ENCODE assay signal across 15 cellular contexts in genomic region chr3:31622636-31623288, GRCh38.
DNase-seq lines count a peak whose midpoint lies in the region; ATAC-seq, FAIRE-seq and TF ChIP-seq lines count a peak whose summit lies in the region.
"Had no signal": no experiment of that assay in that cellular context is flagged by ENCODE, and none has a peak within 500 bp of the region (broad histone marks: within the 10 kb centered on the region; RNA-seq: fewer than 3 reads in every experiment).

No MANE protein-coding gene starts in this region.

- no peaks in the 10 kb centered on the region for H3K9me2 ChIP-seq in MM.1S (replicated peaks; ENCODE audit: insufficient read depth, low read length)

- TF ChIP-seq CTCF in MM.1S (IDR thresholded peaks at IDR 0.05; ENCODE audit: low read length) (no peak), GM13977 (IDR thresholded peaks at IDR 0.05; ENCODE audit: extremely low read depth, insufficient read depth, missing control alignments) (no peak)

- peak overlapping the region; percentile 2; the same call in 1 of the 2 replicates for H3K4me2 ChIP-seq in MM.1S (ENCODE audit: low read depth, low read length)
- H3K4me2 ChIP-seq: BLaER1 treated with 17β-estradiol and CSF1 and Interleukin-3, amounts not matched to agents 10 nM and 100 nM had no signal

- no peaks in the 10 kb centered on the region for H3K9me3 ChIP-seq in MM.1S (replicated peaks; ENCODE audit: insufficient read depth, low read length)
- H3K9me3 ChIP-seq in small intestine (ENCODE audit: control insufficient read depth, low read depth), result no peaks in the 10 kb centered on the region
- H3K9me3 ChIP-seq: BLaER1 treated with 17β-estradiol and CSF1 and Interleukin-3, amounts not matched to agents 10 nM and 100 nM had no signal

- peaks cover 13% of the 10 kb centered on the region for H3K79me2 ChIP-seq in MM.1S (ENCODE audit: low read length)
- H3K79me2 ChIP-seq: parathyroid adenoma had no signal

- peaks cover 43% of the 10 kb centered on the region for H3K4me1 ChIP-seq in MM.1S (ENCODE audit: low read length)
- no peaks in the 10 kb centered on the region for H3K4me1 ChIP-seq in small intestine (ENCODE audit: control insufficient read depth in 2 of 2, insufficient read depth in 1 of 2, low read depth in 1 of 2, low read length in 1 of 2)
- H3K4me1 ChIP-seq: parathyroid adenoma had no signal

- 78 to 92% (median 88%) methylated on average over 4 of the region's 4 CpGs for WGBS in small intestine, 3 donors

- ATAC-seq in GM18508 (IDR thresholded peaks at IDR 0.05; ENCODE audit: insufficient read depth, unreplicated experiment) (peak; percentile 69), GM19467 (IDR thresholded peaks at IDR 0.05; ENCODE audit: unreplicated experiment) (peak; percentile 64), HG02885 (IDR thresholded peaks at IDR 0.05; ENCODE audit: poor library complexity, unreplicated experiment) (peak; percentile 77)
- no peak for ATAC-seq in stimulated activated naive CD8-positive, alpha-beta T cell treated with anti-CD3 and anti-CD28 coated beads, Interleukin-15, Interleukin-2, amounts not matched to agents 100 U/mL and 50 U/mL, for 24 hours

- no peaks in the 10 kb centered on the region for H4K20me1 ChIP-seq in MM.1S (ENCODE audit: insufficient read depth, low read length)

- H3K36me3 ChIP-seq in MM.1S (replicated peaks; ENCODE audit: insufficient read depth, low read length), result peaks cover 3% of the 10 kb centered on the region
- H3K36me3 ChIP-seq in small intestine (ENCODE audit: control insufficient read depth in 2 of 2, insufficient read depth in 2 of 2, low read length in 2 of 2), result peaks cover 0 to 4% of the 10 kb centered on the region in 2 donors

- H3K27me3 ChIP-seq in MM.1S (replicated peaks; ENCODE audit: insufficient read depth, low read length), result no peaks in the 10 kb centered on the region
- H3K27me3 ChIP-seq in small intestine (ENCODE audit: control insufficient read depth in 2 of 2, insufficient read depth in 2 of 2, low read length in 2 of 2), result no peaks in the 10 kb centered on the region
- H3K27me3 ChIP-seq: BLaER1 treated with 17β-estradiol and CSF1 and Interleukin-3, amounts not matched to agents 10 nM and 100 nM had no signal

- peak overlapping the region; percentile 5; the same call in 1 of the 2 replicates for H3K27ac ChIP-seq in MM.1S (ENCODE audit: low read length)
- H3K27ac ChIP-seq in small intestine (ENCODE audit: low read depth in 1 of 2, low read length in 1 of 2), result no peak overlapping the region
- H3K27ac ChIP-seq: BLaER1 treated with 17β-estradiol and CSF1 and Interleukin-3, amounts not matched to agents 10 nM and 100 nM; parathyroid adenoma had no signal

- no peak overlapping the region for H3K9ac ChIP-seq in MM.1S (ENCODE audit: low read length)
- H3K9ac ChIP-seq: BLaER1 treated with 17β-estradiol and CSF1 and Interleukin-3, amounts not matched to agents 10 nM and 100 nM; parathyroid adenoma had no signal

- H3F3A ChIP-seq in MM.1S (ENCODE audit: insufficient read depth, low read length), result peaks cover 11% of the 10 kb centered on the region; the same call in 1 of the 2 replicates

- H2AFZ ChIP-seq in MM.1S (ENCODE audit: low read length), result no peak overlapping the region
- H2AFZ ChIP-seq: parathyroid adenoma had no signal

- in situ Hi-C loops in GM13977 (cut with MboI; ENCODE audit: low pct_unique_long_range_greater_than_20kb, low sequenced_read_pairs, unreplicated experiment), result no loop called here

- FAIRE-seq in RCC 7860 (lab: Jason Lieb, UNC), result no peak
- FAIRE-seq in small intestine (lab: Jason Lieb, UNC), result no peak
- FAIRE-seq: bronchial epithelial cell had no signal

- H3K4me3 ChIP-seq in MM.1S (ENCODE audit: low read length) (no peak overlapping the region), small intestine (ENCODE audit: low read depth in 1 of 2, low read length in 2 of 2) (no peak overlapping the region)
- H3K4me3 ChIP-seq: BLaER1 treated with 17β-estradiol and CSF1 and Interleukin-3, amounts not matched to agents 10 nM and 100 nM had no signal

- DNase-seq in MM.1S (no peak), RCC 7860 (ENCODE audit: low spot score) (no peak), small intestine (no peak), GM13977 (ENCODE audit: low spot score) (no peak)
- DNase-seq in stimulated activated naive CD8-positive, alpha-beta T cell treated with anti-CD3 and anti-CD28 coated beads, Interleukin-15, Interleukin-2, amounts not matched to agents 100 U/mL and 50 U/mL, for 24 hours, result no peak
- DNase-seq: GOT3; NCI-H1436; stimulated activated naive CD4-positive, alpha-beta T cell; SW 1271 had no signal
